24 cellular contexts compared by ENCODE assay signal in the genomic region with DNA sequence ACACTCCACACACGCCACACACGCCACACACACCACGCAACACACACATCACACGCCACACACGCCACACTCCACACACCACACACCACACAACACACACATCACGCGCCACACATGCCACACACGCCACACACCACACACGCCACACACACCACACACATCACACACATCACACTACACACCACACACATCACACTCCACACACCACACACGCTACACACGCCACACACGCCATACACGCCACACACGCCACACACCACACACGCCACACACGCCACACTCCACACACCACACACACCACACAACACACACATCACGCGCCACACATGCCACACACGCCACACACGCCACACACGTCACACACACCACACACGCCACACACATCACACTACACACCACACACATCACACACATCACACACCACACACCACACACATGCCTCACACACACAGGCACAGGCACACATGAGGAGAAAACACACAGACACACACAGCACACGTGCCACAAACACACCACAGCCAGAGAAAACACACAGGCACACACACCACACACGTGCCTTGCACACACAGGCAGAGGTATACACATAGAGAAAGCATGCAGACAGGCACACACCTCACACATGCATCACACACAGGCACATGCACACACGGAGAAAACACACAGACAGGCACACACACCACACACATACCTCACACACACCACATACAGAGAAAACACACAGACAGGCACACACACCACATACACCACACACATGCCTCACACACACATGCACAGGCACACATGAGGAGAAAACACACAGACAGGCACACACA.
A peak's percentile ranks its signal among the peaks of the same experiment; 100 is the strongest.
DNase-seq lines count a peak whose midpoint lies in the region; ATAC-seq, FAIRE-seq and TF ChIP-seq lines count a peak whose summit lies in the region.
"Had no signal": no experiment of that assay in that cellular context is flagged by ENCODE, and none has a peak within 500 bp of the region (broad histone marks: within the 10 kb centered on the region; RNA-seq: fewer than 3 reads in every experiment).

No MANE protein-coding gene starts in this region.

- H2AFZ ChIP-seq in IMR-90 (replicated peaks; ENCODE audit: low read length, poor library complexity) (peak overlapping the region; percentile 43), trophoblast cell (ENCODE audit: insufficient read depth, low read length, poor library complexity) (no peak overlapping the region), osteoblast (ENCODE audit: low read length) (no peak overlapping the region)

- H4K8ac ChIP-seq in IMR-90 (ENCODE audit: low read depth in 2 of 2, low read length in 2 of 2), result no peak overlapping the region
- no peak overlapping the region for H4K8ac ChIP-seq in trophoblast cell (ENCODE audit: low read depth, low read length)

- no peaks in the 10 kb centered on the region for H3K4me1 Mint-ChIP-seq in endodermal cell
- H3K4me1 Mint-ChIP-seq: CD4-positive, CD25-positive, alpha-beta regulatory T cell; IgD-negative memory B cell had no signal

- H3K27me3 Mint-ChIP-seq in endodermal cell (ENCODE audit: insufficient read depth), result peaks cover 3% of the 10 kb centered on the region
- H3K27me3 Mint-ChIP-seq: CD4-positive, CD25-positive, alpha-beta regulatory T cell; IgD-negative memory B cell had no signal

- in situ Hi-C loops in IMR-90 (cut with MboI; ENCODE audit: low sequenced_read_pairs), result no loop called here

- 81 to 100% methylated on average over 4 to 17 of the region's 25 CpGs for WGBS in IMR-90 (ENCODE audit: extremely low coverage in 2 of 2, insufficient read length in 1 of 2), 2 experiments
- whole genome bisulfite sequencing in endodermal cell (ENCODE audit: insufficient coverage in 1 of 2, insufficient read length in 1 of 2), 2 experiments, result 83 to 93% methylated on average over 1 to 18 of the region's 25 CpGs
- WGBS in trophoblast cell (ENCODE audit: extremely low coverage, insufficient coverage, insufficient read length), result 100% methylated on average over 14 of the region's 25 CpGs

- no peak overlapping the region for H2AK5ac ChIP-seq in IMR-90 (ENCODE audit: low read depth, low read length)
- no peak overlapping the region for H2AK5ac ChIP-seq in trophoblast cell (ENCODE audit: low read length)

- no peak overlapping the region for H3K27ac Mint-ChIP-seq in endodermal cell
- H3K27ac Mint-ChIP-seq: CD4-positive, CD25-positive, alpha-beta regulatory T cell; IgD-negative memory B cell had no signal

- POLR2A ChIA-PET in IMR-90 (lab: Charles Lee; ENCODE audit: unreplicated experiment), result no interaction called here

- CTCF ChIA-PET in IMR-90 (lab: Yijun Ruan, JAX), result no interaction called here

- H3K79me2 ChIP-seq in trophoblast cell (ENCODE audit: control insufficient read depth, insufficient read depth, low read length, poor library complexity) (no peaks in the 10 kb centered on the region), osteoblast (ENCODE audit: insufficient read depth, low read length) (no peaks in the 10 kb centered on the region)

- H3K4me3 Mint-ChIP-seq in endodermal cell, result no peak overlapping the region
- H3K4me3 Mint-ChIP-seq: CD4-positive, CD25-positive, alpha-beta regulatory T cell; IgD-negative memory B cell had no signal

- no peaks in the 10 kb centered on the region for H4K20me1 ChIP-seq in IMR-90 (ENCODE audit: insufficient read depth, low read length)
- H4K20me1 ChIP-seq in osteoblast (ENCODE audit: insufficient read depth, low read length), result no peaks in the 10 kb centered on the region
- H4K20me1 ChIP-seq: BLaER1 had no signal

- BruUV-seq in IMR-90 (replicated peaks; lab: Mats Ljungman, UMichigan), result no TSS peak

- no peak overlapping the region for H2AK9ac ChIP-seq in IMR-90 (replicated peaks; ENCODE audit: low read depth, low read length, poor library complexity)

- no peak for TF ChIP-seq RAD21 in IMR-90 (IDR thresholded peaks at IDR 0.05; ENCODE audit: low read length)

- H3K9ac ChIP-seq in IMR-90 (ENCODE audit: low read depth, low read length) (no peak overlapping the region), endodermal cell (ENCODE audit: extremely low read depth, low read length, poor library complexity, severe bottlenecking) (no peak overlapping the region), trophoblast cell (ENCODE audit: low read length) (no peak overlapping the region)
- H3K9ac ChIP-seq: BLaER1 had no signal

- dilution Hi-C loops in IMR-90 (cut with HindIII; ENCODE audit: low sequenced_read_pairs, unreplicated experiment), result no loop called here

- H4K91ac ChIP-seq in IMR-90 (ENCODE audit: insufficient read depth, low read depth, low read length), result no peak overlapping the region
- H4K91ac ChIP-seq in trophoblast cell (ENCODE audit: low read depth, low read length), result no peak overlapping the region

- no peak overlapping the region for H2BK20ac ChIP-seq in IMR-90 (ENCODE audit: low read depth, low read length)

- DNase-seq in GM12891 (ENCODE audit: insufficient read length, low spot score) (no peak), IMR-90 (no peak), endodermal cell (peak; percentile 15), trophoblast cell (no peak), DMS79 treated with DMSO at 0.1 percent for 48 hours (lab: John Stamatoyannopoulos, UW) (no peak), osteoblast (ENCODE audit: insufficient read length, low spot score, missing footprints) (no peak)
- DNase-seq in activated naive CD4-positive, alpha-beta T cell (lab: John Stamatoyannopoulos, UW), result no peak
- DNase-seq: Karpas-422, NCI-H1092 treated with DMSO at 0.1 percent for 48 hours, NCI-H1436, NCI-H187, NCI-H2081 treated with DMSO at 0.1 percent for 48 hours, NCI-H2171, NCI-H226, NCI-H510A, Right ventricle myocardium superior, RPMI8226 had no signal

- TF ChIP-seq POLR2A in GM12891 (IDR thresholded peaks at IDR 0.05; ENCODE audit: low read depth, low read length) (no peak), IMR-90 (IDR thresholded peaks at IDR 0.05; ENCODE audit: low read depth, low read length) (no peak)

- H2BK12ac ChIP-seq in trophoblast cell (ENCODE audit: low read length), result no peak overlapping the region

- H3K18ac ChIP-seq in IMR-90 (ENCODE audit: low read depth, low read length) (no peak overlapping the region), trophoblast cell (ENCODE audit: low read length) (no peak overlapping the region)

- H3K27ac ChIP-seq in IMR-90 (ENCODE audit: insufficient read depth, low read length) (no peak overlapping the region), endodermal cell (ENCODE audit: low read depth, low read length) (no peak overlapping the region), trophoblast cell (ENCODE audit: low read depth, low read length) (no peak overlapping the region), osteoblast (ENCODE audit: low read depth, low read length) (no peak overlapping the region)
- H3K27ac ChIP-seq: BLaER1, SJSA1 had no signal

- H3K36me3 Mint-ChIP-seq in endodermal cell (ENCODE audit: low read depth), result no peaks in the 10 kb centered on the region
- H3K36me3 Mint-ChIP-seq: CD4-positive, CD25-positive, alpha-beta regulatory T cell; IgD-negative memory B cell had no signal

- H3K4me3 ChIP-seq in IMR-90 (ENCODE audit: insufficient read depth, low read depth, low read length), result no peak overlapping the region
- H3K4me3 ChIP-seq in endodermal cell (ENCODE audit: low read length), result no peak overlapping the region
- peak overlapping the region; percentile 58 for H3K4me3 ChIP-seq in trophoblast cell (ENCODE audit: low read depth, low read length)
- H3K4me3 ChIP-seq in osteoblast (ENCODE audit: insufficient read depth, low read length), result no peak overlapping the region
- H3K4me3 ChIP-seq: BLaER1, SJSA1 had no signal

- TF ChIP-seq CTCF in IMR-90 (conservative IDR thresholded peaks at IDR 0.05; ENCODE audit: low read depth, low read length) (no peak), endodermal cell (conservative IDR thresholded peaks at IDR 0.05) (no peak), osteoblast (IDR thresholded peaks at IDR 0.05; ENCODE audit: extremely low read depth, low read depth, low read length) (no peak)

- H3K9me3 ChIP-seq in IMR-90 (ENCODE audit: control insufficient read depth, insufficient read depth, low read length), result peaks cover 59% of the 10 kb centered on the region
- H3K9me3 ChIP-seq in endodermal cell (ENCODE audit: control insufficient read depth, low read length), result peaks cover 17% of the 10 kb centered on the region
- H3K9me3 ChIP-seq in trophoblast cell (ENCODE audit: insufficient read depth, low read depth, low read length), result peaks cover 21% of the 10 kb centered on the region
- H3K9me3 ChIP-seq in osteoblast (ENCODE audit: low read depth, low read length), result peaks cover 16% of the 10 kb centered on the region

- H3K36me3 ChIP-seq in IMR-90 (ENCODE audit: control insufficient read depth, insufficient read depth, low read length), result no peaks in the 10 kb centered on the region
- no peaks in the 10 kb centered on the region for H3K36me3 ChIP-seq in endodermal cell (ENCODE audit: control insufficient read depth, insufficient read depth, low read length)
- no peaks in the 10 kb centered on the region for H3K36me3 ChIP-seq in trophoblast cell (ENCODE audit: control insufficient read depth in 1 of 2, insufficient read depth in 2 of 2, low read length in 2 of 2)
- no peaks in the 10 kb centered on the region for H3K36me3 ChIP-seq in osteoblast (ENCODE audit: insufficient read depth, low read length)
- H3K36me3 ChIP-seq: BLaER1, SJSA1 had no signal

- no peak overlapping the region for H3K23ac ChIP-seq in IMR-90 (ENCODE audit: low read depth, low read length)
- no peak overlapping the region for H3K23ac ChIP-seq in trophoblast cell (ENCODE audit: low read length)

- FAIRE-seq in GM12891 (lab: Jason Lieb, UNC), result peak; percentile 77
- FAIRE-seq: G401.6, H54 had no signal

- H3K4me1 ChIP-seq in IMR-90 (ENCODE audit: control insufficient read depth, insufficient read depth, low read length), result no peaks in the 10 kb centered on the region
- H3K4me1 ChIP-seq in endodermal cell (ENCODE audit: control insufficient read depth, insufficient read depth, low read length), result no peaks in the 10 kb centered on the region
- no peaks in the 10 kb centered on the region for H3K4me1 ChIP-seq in trophoblast cell (ENCODE audit: control insufficient read depth in 1 of 2, insufficient read depth in 2 of 2, low read length in 2 of 2)
- no peaks in the 10 kb centered on the region for H3K4me1 ChIP-seq in osteoblast (ENCODE audit: insufficient read depth, low read length)
- H3K4me1 ChIP-seq: BLaER1, SJSA1 had no signal

- H4K12ac ChIP-seq in trophoblast cell (ENCODE audit: low read depth, low read length), result no peak overlapping the region

- H3K9me3 Mint-ChIP-seq in endodermal cell, result no peaks in the 10 kb centered on the region
- H3K9me3 Mint-ChIP-seq: IgD-negative memory B cell had no signal

- ATAC-seq in IMR-90 (ENCODE audit: low read depth) (no peak), GM19397 (IDR thresholded peaks at IDR 0.05; ENCODE audit: unreplicated experiment) (no peak)

- no peaks in the 10 kb centered on the region for H3K79me1 ChIP-seq in IMR-90 (ENCODE audit: low read depth in 1 of 2, low read length in 2 of 2)
- H3K79me1 ChIP-seq in trophoblast cell (ENCODE audit: low read length), result no peaks in the 10 kb centered on the region

- H2BK120ac ChIP-seq in IMR-90 (ENCODE audit: low read depth, low read length) (no peak overlapping the region), trophoblast cell (ENCODE audit: insufficient read depth, low read length, poor library complexity) (no peak overlapping the region)

- no peaks in the 10 kb centered on the region for H3K9me1 ChIP-seq in IMR-90 (ENCODE audit: insufficient read depth, low read length)

- H3K27me3 ChIP-seq in IMR-90 (ENCODE audit: control insufficient read depth, insufficient read depth, low read length) (no peaks in the 10 kb centered on the region), endodermal cell (ENCODE audit: control insufficient read depth, insufficient read depth, low read length, poor library complexity, severe bottlenecking) (no peaks in the 10 kb centered on the region), trophoblast cell (ENCODE audit: insufficient read depth, low read length) (no peaks in the 10 kb centered on the region), osteoblast (ENCODE audit: insufficient read depth, low read length) (no peaks in the 10 kb centered on the region)
- H3K27me3 ChIP-seq: BLaER1, SJSA1 had no signal

- intact Hi-C loops in IMR-90 (cut with micrococcal nuclease), result no loop called here

- H2BK5ac ChIP-seq in IMR-90 (ENCODE audit: low read depth, low read length, poor library complexity, severe bottlenecking) (peak overlapping the region; percentile 46), trophoblast cell (ENCODE audit: low read depth, low read length, poor library complexity) (no peak overlapping the region)

- H2BK15ac ChIP-seq in IMR-90 (ENCODE audit: low read depth, low read length), result no peak overlapping the region

- H3K14ac ChIP-seq in IMR-90 (replicated peaks; ENCODE audit: low read depth, low read length) (no peak overlapping the region), trophoblast cell (ENCODE audit: low read length) (no peak overlapping the region)

- H3K56ac ChIP-seq in IMR-90 (ENCODE audit: extremely low read depth, insufficient read depth, low read length), result no peak overlapping the region

- H4K5ac ChIP-seq in IMR-90 (ENCODE audit: low read depth, low read length), result no peak overlapping the region

- H3K4ac ChIP-seq in IMR-90 (ENCODE audit: low read depth, low read length) (no peak overlapping the region), trophoblast cell (ENCODE audit: low read depth, low read length) (no peak overlapping the region)

- H3K4me2 ChIP-seq in IMR-90 (ENCODE audit: low read depth, low read length) (no peak overlapping the region), trophoblast cell (ENCODE audit: low read length) (no peak overlapping the region), osteoblast (ENCODE audit: insufficient read depth, low read length) (no peak overlapping the region)
- H3K4me2 ChIP-seq: BLaER1 had no signal
